Comparison of ENCODE assay signal across 34 cellular contexts in genomic region chr11:23954317-23954716, GRCh38.
"Had no signal": no experiment of that assay in that cellular context is flagged by ENCODE, and none has a peak within 500 bp of the region (broad histone marks: within the 10 kb centered on the region; RNA-seq: fewer than 3 reads in every experiment).

No MANE protein-coding gene starts in this region.

- DNase-seq: Karpas-422, Kasumi-1, MG63, MV-4-11, NCI-H1048, NCI-H1092, NCI-H1092 treated with DMSO at 0.1 percent for 48 hours, NCI-H1105, NCI-H1105 treated with DMSO at 0.1 percent for 48 hours, NCI-H1417, NCI-H1417 treated with DMSO at 0.1 percent for 48 hours, NCI-H1436, NCI-H1436 treated with DMSO at 0.1 percent for 48 hours, NCI-H146, NCI-H1694, NCI-H1694 treated with DMSO at 0.1 percent for 48 hours, NCI-H187, NCI-H187 treated with DMSO at 0.1 percent for 48 hours, NCI-H1930, NCI-H2029, NCI-H2029 treated with DMSO at 0.1 percent for 48 hours, NCI-H2081, NCI-H2081 treated with DMSO at 0.1 percent for 48 hours, NCI-H2107, NCI-H2171, NCI-H2171 treated with DMSO at 0.1 percent for 48 hours, NCI-H2227 treated with DMSO at 0.1 percent for 48 hours, NCI-H226, NCI-H345, NCI-H446, NCI-H446 treated with DMSO at 0.1 percent for 48 hours, NCI-H510A, NCI-H510A treated with DMSO at 0.1 percent for 48 hours, NCI-H524 had no signal

- H3K4me3 ChIP-seq: MG63 had no signal

- H3K36me3 ChIP-seq: MG63 had no signal

- H3K27me3 ChIP-seq: MG63 had no signal

- H3K9me3 ChIP-seq: MG63 had no signal
